ENCODE assay signal across 1 cellular context in the genomic region with DNA sequence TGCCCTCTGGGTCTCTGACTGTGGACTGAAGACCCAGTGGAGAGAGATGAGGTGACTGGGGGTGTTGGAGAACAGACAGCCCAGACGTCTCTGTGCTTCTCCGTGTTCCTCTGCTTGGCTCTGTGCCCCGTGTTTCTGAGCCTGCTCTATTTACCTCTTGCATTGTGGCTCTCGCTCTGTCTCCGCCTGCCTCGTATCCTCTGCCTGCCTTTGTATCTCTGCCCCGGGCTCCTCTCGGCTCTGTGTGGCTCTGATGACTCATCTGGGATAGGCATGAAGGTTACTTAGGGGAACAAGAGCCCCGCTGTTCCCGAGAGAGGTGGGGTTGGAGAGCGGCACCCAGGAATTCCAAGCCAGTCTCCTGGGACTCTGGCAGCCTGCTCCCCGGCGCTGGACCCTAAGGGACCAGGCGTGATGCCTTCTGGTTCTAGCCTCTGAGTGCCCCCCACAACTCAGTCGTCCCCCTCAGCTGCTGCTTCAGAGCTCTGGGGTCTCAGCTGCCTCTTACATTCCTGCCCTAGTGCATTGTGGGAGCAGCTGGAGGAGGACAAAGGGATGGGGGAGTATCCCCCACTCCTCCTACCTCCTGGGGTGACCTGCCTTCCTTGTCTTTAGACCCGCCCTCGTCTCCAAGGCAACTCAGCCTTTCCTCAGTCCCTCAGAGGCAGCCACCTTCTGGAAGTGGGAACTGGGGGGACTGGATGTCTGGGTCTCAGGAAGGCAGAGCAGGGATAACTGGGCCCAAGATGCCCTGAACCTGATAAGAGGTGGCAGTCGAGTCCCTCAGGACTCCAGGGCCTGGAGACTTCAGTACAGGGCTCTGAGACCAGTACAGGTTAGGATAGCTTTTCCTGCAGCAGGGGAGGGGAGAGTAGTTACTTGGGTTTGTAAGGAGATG.
TF ChIP-seq lines count a peak whose summit lies in the region.

No MANE protein-coding gene starts in this region.

TF ChIP-seq in HepG2, 621 proteins besides CTCF, POLR2A, EP300 and RAD21 (continued from another document and continues in another):
- TF ChIP-seq, protein P1, sequence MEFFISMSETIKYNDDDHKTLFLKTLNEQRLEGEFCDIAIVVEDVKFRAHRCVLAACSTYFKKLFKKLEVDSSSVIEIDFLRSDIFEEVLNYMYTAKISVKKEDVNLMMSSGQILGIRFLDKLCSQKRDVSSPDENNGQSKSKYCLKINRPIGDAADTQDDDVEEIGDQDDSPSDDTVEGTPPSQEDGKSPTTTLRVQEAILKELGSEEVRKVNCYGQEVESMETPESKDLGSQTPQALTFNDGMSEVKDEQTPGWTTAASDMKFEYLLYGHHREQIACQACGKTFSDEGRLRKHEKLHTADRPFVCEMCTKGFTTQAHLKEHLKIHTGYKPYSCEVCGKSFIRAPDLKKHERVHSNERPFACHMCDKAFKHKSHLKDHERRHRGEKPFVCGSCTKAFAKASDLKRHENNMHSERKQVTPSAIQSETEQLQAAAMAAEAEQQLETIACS (CRISPR knock-in tag; IDR thresholded peaks at IDR 0.05) = no peak
- TF ChIP-seq FOXO1 (CRISPR knock-in tag; IDR thresholded peaks at IDR 0.05) = peak; percentile 29; the same call in 1 of the 2 replicates
- 0 out of 2 replicates have a peak, but pooled peaks have one; percentile 15 for TF ChIP-seq ZMYM3 (CRISPR knock-in tag; IDR thresholded peaks at IDR 0.05)
- TF ChIP-seq NR2F6 (IDR thresholded peaks at IDR 0.05) = no peak
- 0 out of 2 replicates have a peak, but pooled peaks have one; percentile 12 for TF ChIP-seq NR2F6 (CRISPR knock-in tag; IDR thresholded peaks at IDR 0.05)
- TF ChIP-seq, protein P2, sequence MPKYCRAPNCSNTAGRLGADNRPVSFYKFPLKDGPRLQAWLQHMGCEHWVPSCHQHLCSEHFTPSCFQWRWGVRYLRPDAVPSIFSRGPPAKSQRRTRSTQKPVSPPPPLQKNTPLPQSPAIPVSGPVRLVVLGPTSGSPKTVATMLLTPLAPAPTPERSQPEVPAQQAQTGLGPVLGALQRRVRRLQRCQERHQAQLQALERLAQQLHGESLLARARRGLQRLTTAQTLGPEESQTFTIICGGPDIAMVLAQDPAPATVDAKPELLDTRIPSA (CRISPR knock-in tag; IDR thresholded peaks at IDR 0.05; ENCODE audit: borderline replicate concordance) = no peak
- TF ChIP-seq MTF2 (CRISPR knock-in tag; IDR thresholded peaks at IDR 0.05; ENCODE audit: borderline replicate concordance) = no peak
- TF ChIP-seq CCAR2 (optimal IDR thresholded peaks at IDR 0.05; ENCODE audit: low read depth, low read length) = peak; percentile 44
- TF ChIP-seq RFXAP (CRISPR knock-in tag; IDR thresholded peaks at IDR 0.05; ENCODE audit: borderline replicate concordance) = 0 out of 2 replicates have a peak, but pooled peaks have one; percentile 38
- TF ChIP-seq, protein P3, sequence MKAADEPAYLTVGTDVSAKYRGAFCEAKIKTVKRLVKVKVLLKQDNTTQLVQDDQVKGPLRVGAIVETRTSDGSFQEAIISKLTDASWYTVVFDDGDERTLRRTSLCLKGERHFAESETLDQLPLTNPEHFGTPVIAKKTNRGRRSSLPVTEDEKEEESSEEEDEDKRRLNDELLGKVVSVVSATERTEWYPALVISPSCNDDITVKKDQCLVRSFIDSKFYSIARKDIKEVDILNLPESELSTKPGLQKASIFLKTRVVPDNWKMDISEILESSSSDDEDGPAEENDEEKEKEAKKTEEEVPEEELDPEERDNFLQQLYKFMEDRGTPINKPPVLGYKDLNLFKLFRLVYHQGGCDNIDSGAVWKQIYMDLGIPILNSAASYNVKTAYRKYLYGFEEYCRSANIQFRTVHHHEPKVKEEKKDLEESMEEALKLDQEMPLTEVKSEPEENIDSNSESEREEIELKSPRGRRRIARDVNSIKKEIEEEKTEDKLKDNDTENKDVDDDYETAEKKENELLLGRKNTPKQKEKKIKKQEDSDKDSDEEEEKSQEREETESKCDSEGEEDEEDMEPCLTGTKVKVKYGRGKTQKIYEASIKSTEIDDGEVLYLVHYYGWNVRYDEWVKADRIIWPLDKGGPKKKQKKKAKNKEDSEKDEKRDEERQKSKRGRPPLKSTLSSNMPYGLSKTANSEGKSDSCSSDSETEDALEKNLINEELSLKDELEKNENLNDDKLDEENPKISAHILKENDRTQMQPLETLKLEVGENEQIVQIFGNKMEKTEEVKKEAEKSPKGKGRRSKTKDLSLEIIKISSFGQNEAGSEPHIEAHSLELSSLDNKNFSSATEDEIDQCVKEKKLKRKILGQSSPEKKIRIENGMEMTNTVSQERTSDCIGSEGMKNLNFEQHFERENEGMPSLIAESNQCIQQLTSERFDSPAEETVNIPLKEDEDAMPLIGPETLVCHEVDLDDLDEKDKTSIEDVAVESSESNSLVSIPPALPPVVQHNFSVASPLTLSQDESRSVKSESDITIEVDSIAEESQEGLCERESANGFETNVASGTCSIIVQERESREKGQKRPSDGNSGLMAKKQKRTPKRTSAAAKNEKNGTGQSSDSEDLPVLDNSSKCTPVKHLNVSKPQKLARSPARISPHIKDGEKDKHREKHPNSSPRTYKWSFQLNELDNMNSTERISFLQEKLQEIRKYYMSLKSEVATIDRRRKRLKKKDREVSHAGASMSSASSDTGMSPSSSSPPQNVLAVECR (CRISPR knock-in tag; IDR thresholded peaks at IDR 0.05; ENCODE audit: borderline replicate concordance) = peak; percentile 43; the same call in 1 of the 2 replicates
- TF ChIP-seq, protein P4, sequence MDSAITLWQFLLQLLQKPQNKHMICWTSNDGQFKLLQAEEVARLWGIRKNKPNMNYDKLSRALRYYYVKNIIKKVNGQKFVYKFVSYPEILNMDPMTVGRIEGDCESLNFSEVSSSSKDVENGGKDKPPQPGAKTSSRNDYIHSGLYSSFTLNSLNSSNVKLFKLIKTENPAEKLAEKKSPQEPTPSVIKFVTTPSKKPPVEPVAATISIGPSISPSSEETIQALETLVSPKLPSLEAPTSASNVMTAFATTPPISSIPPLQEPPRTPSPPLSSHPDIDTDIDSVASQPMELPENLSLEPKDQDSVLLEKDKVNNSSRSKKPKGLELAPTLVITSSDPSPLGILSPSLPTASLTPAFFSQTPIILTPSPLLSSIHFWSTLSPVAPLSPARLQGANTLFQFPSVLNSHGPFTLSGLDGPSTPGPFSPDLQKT (CRISPR knock-in tag; IDR thresholded peaks at IDR 0.05; ENCODE audit: borderline replicate concordance) = no peak
- TF ChIP-seq SETDB1 (CRISPR knock-in tag; IDR thresholded peaks at IDR 0.05; ENCODE audit: borderline replicate concordance) = no peak
- TF ChIP-seq HES4 (CRISPR knock-in tag; IDR thresholded peaks at IDR 0.05; ENCODE audit: borderline replicate concordance) = 0 out of 2 replicates have a peak, but pooled peaks have one; percentile 25
- peak; percentile 39; the same call in 1 of the 2 replicates for TF ChIP-seq FOXA3 (CRISPR knock-in tag; IDR thresholded peaks at IDR 0.05)
- TF ChIP-seq SRF (IDR thresholded peaks at IDR 0.05; ENCODE audit: low read depth, low read length) = no peak
- no peak for TF ChIP-seq REXO4 (CRISPR knock-in tag; IDR thresholded peaks at IDR 0.05; ENCODE audit: borderline replicate concordance)
- TF ChIP-seq, protein P5, sequence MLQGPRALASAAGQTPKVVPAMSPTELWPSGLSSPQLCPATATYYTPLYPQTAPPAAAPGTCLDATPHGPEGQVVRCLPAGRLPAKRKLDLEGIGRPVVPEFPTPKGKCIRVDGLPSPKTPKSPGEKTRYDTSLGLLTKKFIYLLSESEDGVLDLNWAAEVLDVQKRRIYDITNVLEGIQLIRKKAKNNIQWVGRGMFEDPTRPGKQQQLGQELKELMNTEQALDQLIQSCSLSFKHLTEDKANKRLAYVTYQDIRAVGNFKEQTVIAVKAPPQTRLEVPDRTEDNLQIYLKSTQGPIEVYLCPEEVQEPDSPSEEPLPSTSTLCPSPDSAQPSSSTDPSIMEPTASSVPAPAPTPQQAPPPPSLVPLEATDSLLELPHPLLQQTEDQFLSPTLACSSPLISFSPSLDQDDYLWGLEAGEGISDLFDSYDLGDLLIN (CRISPR knock-in tag; IDR thresholded peaks at IDR 0.05; ENCODE audit: borderline replicate concordance) = no peak
- TF ChIP-seq HOXA3 (CRISPR knock-in tag; IDR thresholded peaks at IDR 0.05) = no peak; the same call in 1 of the 2 replicates
- TF ChIP-seq ZFP37 (CRISPR knock-in tag; IDR thresholded peaks at IDR 0.05; ENCODE audit: borderline replicate concordance) = no peak
- TF ChIP-seq CC2D1A (CRISPR knock-in tag; IDR thresholded peaks at IDR 0.05) = no peak
- TF ChIP-seq, protein P6, sequence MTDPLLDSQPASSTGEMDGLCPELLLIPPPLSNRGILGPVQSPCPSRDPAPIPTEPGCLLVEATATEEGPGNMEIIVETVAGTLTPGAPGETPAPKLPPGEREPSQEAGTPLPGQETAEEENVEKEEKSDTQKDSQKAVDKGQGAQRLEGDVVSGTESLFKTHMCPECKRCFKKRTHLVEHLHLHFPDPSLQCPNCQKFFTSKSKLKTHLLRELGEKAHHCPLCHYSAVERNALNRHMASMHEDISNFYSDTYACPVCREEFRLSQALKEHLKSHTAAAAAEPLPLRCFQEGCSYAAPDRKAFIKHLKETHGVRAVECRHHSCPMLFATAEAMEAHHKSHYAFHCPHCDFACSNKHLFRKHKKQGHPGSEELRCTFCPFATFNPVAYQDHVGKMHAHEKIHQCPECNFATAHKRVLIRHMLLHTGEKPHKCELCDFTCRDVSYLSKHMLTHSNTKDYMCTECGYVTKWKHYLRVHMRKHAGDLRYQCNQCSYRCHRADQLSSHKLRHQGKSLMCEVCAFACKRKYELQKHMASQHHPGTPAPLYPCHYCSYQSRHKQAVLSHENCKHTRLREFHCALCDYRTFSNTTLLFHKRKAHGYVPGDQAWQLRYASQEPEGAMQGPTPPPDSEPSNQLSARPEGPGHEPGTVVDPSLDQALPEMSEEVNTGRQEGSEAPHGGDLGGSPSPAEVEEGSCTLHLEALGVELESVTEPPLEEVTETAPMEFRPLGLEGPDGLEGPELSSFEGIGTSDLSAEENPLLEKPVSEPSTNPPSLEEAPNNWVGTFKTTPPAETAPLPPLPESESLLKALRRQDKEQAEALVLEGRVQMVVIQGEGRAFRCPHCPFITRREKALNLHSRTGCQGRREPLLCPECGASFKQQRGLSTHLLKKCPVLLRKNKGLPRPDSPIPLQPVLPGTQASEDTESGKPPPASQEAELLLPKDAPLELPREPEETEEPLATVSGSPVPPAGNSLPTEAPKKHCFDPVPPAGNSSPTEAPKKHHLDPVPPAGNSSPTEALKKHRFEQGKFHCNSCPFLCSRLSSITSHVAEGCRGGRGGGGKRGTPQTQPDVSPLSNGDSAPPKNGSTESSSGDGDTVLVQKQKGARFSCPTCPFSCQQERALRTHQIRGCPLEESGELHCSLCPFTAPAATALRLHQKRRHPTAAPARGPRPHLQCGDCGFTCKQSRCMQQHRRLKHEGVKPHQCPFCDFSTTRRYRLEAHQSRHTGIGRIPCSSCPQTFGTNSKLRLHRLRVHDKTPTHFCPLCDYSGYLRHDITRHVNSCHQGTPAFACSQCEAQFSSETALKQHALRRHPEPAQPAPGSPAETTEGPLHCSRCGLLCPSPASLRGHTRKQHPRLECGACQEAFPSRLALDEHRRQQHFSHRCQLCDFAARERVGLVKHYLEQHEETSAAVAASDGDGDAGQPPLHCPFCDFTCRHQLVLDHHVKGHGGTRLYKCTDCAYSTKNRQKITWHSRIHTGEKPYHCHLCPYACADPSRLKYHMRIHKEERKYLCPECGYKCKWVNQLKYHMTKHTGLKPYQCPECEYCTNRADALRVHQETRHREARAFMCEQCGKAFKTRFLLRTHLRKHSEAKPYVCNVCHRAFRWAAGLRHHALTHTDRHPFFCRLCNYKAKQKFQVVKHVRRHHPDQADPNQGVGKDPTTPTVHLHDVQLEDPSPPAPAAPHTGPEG (CRISPR knock-in tag; IDR thresholded peaks at IDR 0.05) = peak; percentile 83; the same call in 1 of the 2 replicates
- TF ChIP-seq ARID2 (CRISPR knock-in tag; IDR thresholded peaks at IDR 0.05; ENCODE audit: borderline replicate concordance) = no peak
- TF ChIP-seq POLR2G (IDR thresholded peaks at IDR 0.05; ENCODE audit: low read depth, low read length) = peak; percentile 73
- peak; percentile 78; the same call in 1 of the 2 replicates for TF ChIP-seq ZNF343 (CRISPR knock-in tag; IDR thresholded peaks at IDR 0.05)
- 0 out of 2 replicates have a peak, but pooled peaks have one; percentile 16 for TF ChIP-seq SP5 (CRISPR knock-in tag; IDR thresholded peaks at IDR 0.05; ENCODE audit: borderline replicate concordance, low read depth)
- TF ChIP-seq HOXD1 (CRISPR knock-in tag; IDR thresholded peaks at IDR 0.05) = 0 out of 2 replicates have a peak, but pooled peaks have one; percentile 26
- peak; percentile 90 for TF ChIP-seq FOSL1 (CRISPR knock-in tag; IDR thresholded peaks at IDR 0.05; ENCODE audit: borderline replicate concordance)
- peak; percentile 63 for TF ChIP-seq IKZF4 (CRISPR knock-in tag; IDR thresholded peaks at IDR 0.05; ENCODE audit: borderline replicate concordance, low read depth, not compliant biosample characterization)
- TF ChIP-seq, protein P7, sequence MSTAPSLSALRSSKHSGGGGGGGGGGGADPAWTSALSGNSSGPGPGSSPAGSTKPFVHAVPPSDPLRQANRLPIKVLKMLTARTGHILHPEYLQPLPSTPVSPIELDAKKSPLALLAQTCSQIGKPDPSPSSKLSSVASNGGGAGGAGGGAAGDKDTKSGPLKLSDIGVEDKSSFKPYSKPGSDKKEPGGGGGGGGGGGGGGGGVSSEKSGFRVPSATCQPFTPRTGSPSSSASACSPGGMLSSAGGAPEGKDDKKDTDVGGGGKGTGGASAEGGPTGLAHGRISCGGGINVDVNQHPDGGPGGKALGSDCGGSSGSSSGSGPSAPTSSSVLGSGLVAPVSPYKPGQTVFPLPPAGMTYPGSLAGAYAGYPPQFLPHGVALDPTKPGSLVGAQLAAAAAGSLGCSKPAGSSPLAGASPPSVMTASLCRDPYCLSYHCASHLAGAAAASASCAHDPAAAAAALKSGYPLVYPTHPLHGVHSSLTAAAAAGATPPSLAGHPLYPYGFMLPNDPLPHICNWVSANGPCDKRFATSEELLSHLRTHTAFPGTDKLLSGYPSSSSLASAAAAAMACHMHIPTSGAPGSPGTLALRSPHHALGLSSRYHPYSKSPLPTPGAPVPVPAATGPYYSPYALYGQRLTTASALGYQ (CRISPR knock-in tag; IDR thresholded peaks at IDR 0.05) = peak; percentile 48; the same call in 1 of the 2 replicates
- no peak for TF ChIP-seq ZNF781 (CRISPR knock-in tag; IDR thresholded peaks at IDR 0.05; ENCODE audit: borderline replicate concordance, not compliant biosample characterization)
- TF ChIP-seq ZNF33B (CRISPR knock-in tag; IDR thresholded peaks at IDR 0.05) = peak; percentile 46; the same call in 1 of the 2 replicates
- 0 out of 2 replicates have a peak, but pooled peaks have one; percentile 31 for TF ChIP-seq TCF7 (IDR thresholded peaks at IDR 0.05; ENCODE audit: low read depth)
- TF ChIP-seq MED1 (CRISPR knock-in tag; IDR thresholded peaks at IDR 0.05) = peak; percentile 34; the same call in 1 of the 2 replicates
- peak; percentile 42; the same call in 1 of the 2 replicates for TF ChIP-seq ZNF430 (CRISPR knock-in tag; IDR thresholded peaks at IDR 0.05)
- TF ChIP-seq NFE2L1 (CRISPR knock-in tag; IDR thresholded peaks at IDR 0.05; ENCODE audit: borderline replicate concordance) = no peak
